16 cellular contexts compared by ENCODE assay signal in the genomic region with DNA sequence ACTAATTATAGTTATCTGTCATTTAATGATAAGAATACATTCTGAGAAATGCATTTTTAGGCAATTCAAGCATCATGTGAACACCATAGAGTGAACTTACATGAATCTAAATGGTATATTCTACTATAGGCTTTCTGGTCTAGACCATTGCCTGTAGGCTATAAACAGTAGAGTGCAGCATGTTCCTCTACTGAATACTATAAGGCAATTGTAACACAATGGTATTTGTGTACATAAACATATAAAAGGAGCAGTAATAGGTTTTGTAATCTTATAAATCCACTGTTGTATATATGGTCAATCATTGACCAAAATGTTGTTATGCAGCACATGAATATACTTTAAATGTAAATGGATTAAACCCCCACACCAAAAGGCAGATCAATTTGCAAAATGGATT.
DNase-seq lines count a peak whose midpoint lies in the region; ATAC-seq and TF ChIP-seq lines count a peak whose summit lies in the region.
"Had no signal": no experiment of that assay in that cellular context is flagged by ENCODE, and none has a peak within 500 bp of the region (broad histone marks: within the 10 kb centered on the region; RNA-seq: fewer than 3 reads in every experiment).

No MANE protein-coding gene starts in this region.

- H3K36me3 ChIP-seq in SK-N-SH (replicated peaks in 1 of 2; ENCODE audit: control insufficient read depth in 1 of 2, insufficient read depth in 2 of 2, low read length in 1 of 2): no peaks in the 10 kb centered on the region
- H3K36me3 ChIP-seq: HAP-1 had no signal

- H3K4me3 ChIP-seq in LNCaP clone FGC (ENCODE audit: low read depth, low read length): no peak overlapping the region
- no peak overlapping the region for H3K4me3 ChIP-seq in SK-N-SH (ENCODE audit: low read depth in 2 of 2, low read length in 1 of 2)
- H3K4me3 ChIP-seq: HAP-1 had no signal

- H3K4me2 ChIP-seq in SK-N-SH: no peak overlapping the region

- no peak for TF ChIP-seq EP300 in SK-N-SH (IDR thresholded peaks at IDR 0.05; ENCODE audit: borderline replicate concordance in 1 of 2, low read depth in 1 of 2, low read length in 1 of 2)

- ATAC-seq in GM19452 (IDR thresholded peaks at IDR 0.05; ENCODE audit: unreplicated experiment): no peak

- CTCF ChIA-PET in SK-N-SH (lab: Yijun Ruan, JAX): no interaction called here

- H3K27me3 ChIP-seq in SK-N-SH (ENCODE audit: insufficient read depth): no peaks in the 10 kb centered on the region

- TF ChIP-seq RAD21 in SK-N-SH (IDR thresholded peaks at IDR 0.05; ENCODE audit: low read length): no peak

- no peaks in the 10 kb centered on the region for H3K79me2 ChIP-seq in SK-N-SH (ENCODE audit: insufficient read depth)

- H3K27ac ChIP-seq in 22Rv1 (peak overlapping the region; percentile 55), SK-N-SH (ENCODE audit: low read depth in 2 of 2, low read length in 1 of 2) (no peak overlapping the region)

- H3K9me3 ChIP-seq in SK-N-SH: 0 out of 2 replicates have a peak, but pooled peaks cover 3% of the 10 kb centered on the region
- H3K9me3 ChIP-seq: HAP-1 had no signal

- H4K20me1 ChIP-seq in SK-N-SH (ENCODE audit: insufficient read depth): no peaks in the 10 kb centered on the region

- H3F3A ChIP-seq in SK-N-SH (replicated peaks; ENCODE audit: insufficient read depth): no peaks in the 10 kb centered on the region

- no peak for TF ChIP-seq CTCF in 22Rv1 (IDR thresholded peaks at IDR 0.05)
- TF ChIP-seq CTCF in LNCaP clone FGC (IDR thresholded peaks at IDR 0.05; ENCODE audit: control insufficient read depth, extremely low read depth, insufficient read depth): no peak
- TF ChIP-seq CTCF in SK-N-SH (IDR thresholded peaks at IDR 0.05): no peak

- DNase-seq in LNCaP clone FGC (ENCODE audit: low read depth) (peak; percentile 15), foreskin melanocyte (peak; percentile 11), SK-N-SH (no peak), activated T-cell treated with anti-CD3 and anti-CD28 coated beads for 4 hours (no peak)
- DNase-seq: 8988T; C1 segment of cervical spinal cord; Calu3; CD4-positive, alpha-beta memory T cell; COR-L47; DMS53; DMS79 treated with DMSO at 0.1 percent for 48 hours; GF-D8; GOT3 had no signal

- no peak overlapping the region for H2AFZ ChIP-seq in SK-N-SH (ENCODE audit: low read depth)

- H3K9ac ChIP-seq in SK-N-SH: no peak overlapping the region

- POLR2A ChIA-PET in SK-N-SH (lab: Yijun Ruan, JAX): no interaction called here

- H3K9me2 ChIP-seq in SK-N-SH: no peaks in the 10 kb centered on the region

- H3K4me1 ChIP-seq in SK-N-SH (ENCODE audit: control insufficient read depth in 1 of 2, insufficient read depth in 2 of 2, low read depth in 1 of 2, low read length in 1 of 2): no peaks in the 10 kb centered on the region
- H3K4me1 ChIP-seq: HAP-1 had no signal

TF ChIP-seq in SK-N-SH, 30 proteins besides CTCF, POLR2A, EP300 and RAD21:
- no peak for TF ChIP-seq EZH2phosphoT487 (IDR thresholded peaks at IDR 0.05; ENCODE audit: borderline replicate concordance, low read depth)
- TF ChIP-seq, protein P1, sequence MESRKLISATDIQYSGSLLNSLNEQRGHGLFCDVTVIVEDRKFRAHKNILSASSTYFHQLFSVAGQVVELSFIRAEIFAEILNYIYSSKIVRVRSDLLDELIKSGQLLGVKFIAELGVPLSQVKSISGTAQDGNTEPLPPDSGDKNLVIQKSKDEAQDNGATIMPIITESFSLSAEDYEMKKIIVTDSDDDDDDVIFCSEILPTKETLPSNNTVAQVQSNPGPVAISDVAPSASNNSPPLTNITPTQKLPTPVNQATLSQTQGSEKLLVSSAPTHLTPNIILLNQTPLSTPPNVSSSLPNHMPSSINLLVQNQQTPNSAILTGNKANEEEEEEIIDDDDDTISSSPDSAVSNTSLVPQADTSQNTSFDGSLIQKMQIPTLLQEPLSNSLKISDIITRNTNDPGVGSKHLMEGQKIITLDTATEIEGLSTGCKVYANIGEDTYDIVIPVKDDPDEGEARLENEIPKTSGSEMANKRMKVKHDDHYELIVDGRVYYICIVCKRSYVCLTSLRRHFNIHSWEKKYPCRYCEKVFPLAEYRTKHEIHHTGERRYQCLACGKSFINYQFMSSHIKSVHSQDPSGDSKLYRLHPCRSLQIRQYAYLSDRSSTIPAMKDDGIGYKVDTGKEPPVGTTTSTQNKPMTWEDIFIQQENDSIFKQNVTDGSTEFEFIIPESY (IDR thresholded peaks at IDR 0.05; ENCODE audit: borderline replicate concordance, low read depth): no peak
- TF ChIP-seq MEF2A (IDR thresholded peaks at IDR 0.05; ENCODE audit: borderline replicate concordance, low read depth): no peak
- no peak for TF ChIP-seq NFIC (IDR thresholded peaks at IDR 0.05; ENCODE audit: borderline replicate concordance)

Comparison
In these comparisons a context has a peak if more than half of its experiments do, and no peak if none do; other contexts are left out.
1. DNase-seq: peak in LNCaP clone FGC (single experiment) and foreskin melanocyte (single experiment); none in SK-N-SH (single experiment) and activated T-cell treated with anti-CD3 and anti-CD28 coated beads for 4 hours (single experiment).